In genomic region chr12:94353130-94353529, GRCh38 we compare ENCODE assay signal across 1 cellular context.
TF ChIP-seq lines count a peak whose summit lies in the region.

No MANE protein-coding gene starts in this region.

TF ChIP-seq in HepG2, 621 proteins besides CTCF, POLR2A, EP300 and RAD21 (continued from another document):
- no peak for TF ChIP-seq ZNF646 (CRISPR knock-in tag; IDR thresholded peaks at IDR 0.05)
- peak; percentile 91; the same call in 1 of the 2 replicates for TF ChIP-seq ZFP1 (CRISPR knock-in tag; IDR thresholded peaks at IDR 0.05)
- no peak for TF ChIP-seq RFX5 (IDR thresholded peaks at IDR 0.05; ENCODE audit: low read depth, low read length)
- no peak for TF ChIP-seq NCOA5 (CRISPR knock-in tag; IDR thresholded peaks at IDR 0.05)
TF ChIP-seq in HepG2: peak in this region for 1.
